8 cellular contexts compared by ENCODE assay signal in the genomic region with DNA sequence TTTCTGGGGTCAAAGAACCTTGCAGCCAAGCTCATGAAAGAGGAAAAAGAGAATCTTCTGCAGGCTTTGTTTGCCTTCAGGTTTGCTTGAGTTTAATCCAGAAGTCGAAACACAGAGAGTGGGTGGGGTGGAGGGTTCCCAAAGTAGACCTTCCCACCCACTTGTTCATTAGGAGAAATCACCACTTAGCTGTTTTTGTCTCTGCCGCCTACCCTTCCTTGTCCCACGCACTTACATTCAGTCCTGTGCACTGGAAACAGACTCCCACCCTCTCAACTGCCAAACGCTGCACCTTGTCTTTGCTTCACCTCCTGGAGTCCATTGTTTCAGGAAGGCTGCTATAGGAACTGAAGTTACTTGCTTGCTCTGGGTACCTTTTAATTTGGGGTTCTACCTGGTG. TPM values are rescaled to one million over a fixed set of nuclear protein-coding genes. Genes with fewer than 3 reads are reported as not detected.
"Had no signal": no experiment of that assay in that cellular context is flagged by ENCODE, and none has a peak within 500 bp of the region (broad histone marks: within the 10 kb centered on the region; RNA-seq: fewer than 3 reads in every experiment).

No MANE protein-coding gene starts in this region.

- H3K9ac ChIP-seq: KMS-11 had no signal

- DNase-seq: IMR-90, KBM-7, KG1 had no signal

- H3K27ac ChIP-seq: HL-60, KMS-11 had no signal

- H3K4me2 ChIP-seq: KMS-11 had no signal

- ATAC-seq: HepG2, K562 had no signal

- H3K4me3 ChIP-seq: K562 had no signal

RNA-seq across cellular contexts. Expression of a gene that starts 38.6 kb away (rescaled TPM):
- polyA plus RNA-seq: HepG2, IgD-negative memory B cell, IMR-90 had no signal
